9 cellular contexts compared by ENCODE assay signal in the genomic region with DNA sequence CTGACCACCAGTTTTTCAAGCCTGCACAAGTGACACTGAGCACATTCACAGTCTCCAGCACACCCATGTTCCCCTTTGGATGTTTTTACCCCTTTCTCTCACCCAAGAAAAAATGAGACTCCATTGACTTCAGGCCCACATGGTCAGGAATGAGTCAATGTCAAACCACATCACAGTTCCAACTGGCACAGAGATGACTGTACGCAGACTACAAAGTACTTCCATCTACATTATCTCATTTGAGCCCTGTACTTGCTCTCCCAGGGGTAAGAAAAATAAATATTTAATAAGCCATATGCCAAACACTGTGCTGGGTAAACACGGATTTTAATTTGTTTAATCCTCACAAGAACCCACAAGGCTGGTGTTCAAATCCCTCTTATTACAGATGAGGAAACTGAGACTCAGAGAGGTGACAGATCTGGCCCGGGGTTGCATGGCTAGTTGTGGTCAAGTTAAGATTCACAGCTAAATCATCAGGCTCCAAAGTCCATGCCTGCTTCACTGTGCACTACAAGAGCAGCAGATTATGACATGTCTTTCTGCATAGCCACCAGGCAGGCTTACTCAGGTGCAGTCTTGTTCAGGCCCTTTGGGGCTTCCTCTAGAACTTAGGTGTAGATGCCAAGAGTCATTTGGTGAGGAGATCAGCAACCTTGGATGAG.
DNase-seq lines count a peak whose midpoint lies in the region; ATAC-seq lines count a peak whose summit lies in the region.
"Had no signal": no experiment of that assay in that cellular context is flagged by ENCODE, and none has a peak within 500 bp of the region (broad histone marks: within the 10 kb centered on the region; RNA-seq: fewer than 3 reads in every experiment).

No MANE protein-coding gene starts in this region.

- no peaks in the 10 kb centered on the region for H3K9me3 Mint-ChIP-seq in activated T-cell treated with anti-CD3 and anti-CD28 coated beads, Interleukin-2, amount 50 U/mL, for 4 hours

- H3K4me1 Mint-ChIP-seq in activated T-cell treated with anti-CD3 and anti-CD28 coated beads, Interleukin-2, amount 50 U/mL, for 4 hours (ENCODE audit: low read depth), result no peaks in the 10 kb centered on the region

- ATAC-seq in GM19035 (IDR thresholded peaks at IDR 0.05; ENCODE audit: unreplicated experiment) (peak; percentile 98), HG02970 (IDR thresholded peaks at IDR 0.05; ENCODE audit: low FRiP score, unreplicated experiment) (peak; percentile 89)
- peak; percentile 70 to 87 for ATAC-seq in activated T-cell treated with anti-CD3 and anti-CD28 coated beads, Interleukin-2, amount 50 U/mL, for 4 hours

- no peaks in the 10 kb centered on the region for H3K36me3 Mint-ChIP-seq in activated T-cell treated with anti-CD3 and anti-CD28 coated beads, Interleukin-2, amount 50 U/mL, for 4 hours (ENCODE audit: insufficient read depth)

- DNase-seq in Daoy (ENCODE audit: low read depth) (peak; percentile 70), NCI-H774 (lab: John Stamatoyannopoulos, UW) (no peak), NCI-H128 (lab: John Stamatoyannopoulos, UW; ENCODE audit: unreplicated experiment) (no peak), DMS79 treated with DMSO at 0.1 percent for 48 hours (lab: John Stamatoyannopoulos, UW) (no peak), DMS153 treated with DMSO at 0.1 percent for 48 hours (lab: John Stamatoyannopoulos, UW; ENCODE audit: unreplicated experiment) (no peak)
- DNase-seq in activated T-cell treated with anti-CD3 and anti-CD28 coated beads, Interleukin-2, amount 50 U/mL, for 4 hours, result no peak
- DNase-seq: NCI-H1105 had no signal

- H3K4me3 Mint-ChIP-seq in activated T-cell treated with anti-CD3 and anti-CD28 coated beads, Interleukin-2, amount 50 U/mL, for 4 hours, result no peak overlapping the region

- H3K27me3 Mint-ChIP-seq in activated T-cell treated with anti-CD3 and anti-CD28 coated beads, Interleukin-2, amount 50 U/mL, for 4 hours (ENCODE audit: low read depth), result no peaks in the 10 kb centered on the region
